8 cellular contexts compared by ENCODE assay signal in genomic region chr2:73069855-73070650, GRCh38. TPM values are rescaled to one million over a fixed set of nuclear protein-coding genes. Genes with fewer than 3 reads are reported as not detected.
DNase-seq lines count a peak whose midpoint lies in the region; ATAC-seq and TF ChIP-seq lines count a peak whose summit lies in the region.

No MANE protein-coding gene starts in this region.

- DNase-seq in GM12865 (ENCODE audit: low read depth) (no peak), OCI-LY7 (ENCODE audit: low spot score) (no peak), neural crest cell (ENCODE audit: low read depth, low spot score) (no peak), glomerular visceral epithelial cell (ENCODE audit: extremely low spot score) (no peak), NCI-H524 treated with DMSO at 0.1 percent for 48 hours (lab: John Stamatoyannopoulos, UW) (no peak), NCI-H82 treated with DMSO at 0.1 percent for 48 hours (lab: John Stamatoyannopoulos, UW; ENCODE audit: unreplicated experiment) (no peak), NCI-H2171 treated with DMSO at 0.1 percent for 48 hours (lab: John Stamatoyannopoulos, UW) (no peak)
- DNase-seq in effector memory CD8-positive, alpha-beta T cell: peak in 1 of 3 experiments; percentile 20

- H3K79me2 ChIP-seq in OCI-LY7 (ENCODE audit: insufficient read depth, low read depth, low read length): no peaks in the 10 kb centered on the region

- peaks cover 35% of the 10 kb centered on the region for H3K36me3 Mint-ChIP-seq in effector memory CD8-positive, alpha-beta T cell (ENCODE audit: insufficient read depth)
- H3K36me3 Mint-ChIP-seq in neural crest cell (ENCODE audit: low read depth): no peaks in the 10 kb centered on the region

- no peaks in the 10 kb centered on the region for H3K9me3 ChIP-seq in OCI-LY7 (ENCODE audit: low read length)

- peaks cover 8% of the 10 kb centered on the region for H3K4me1 ChIP-seq in OCI-LY7 (ENCODE audit: insufficient read depth, low read length, poor library complexity, severe bottlenecking)

- peak overlapping the region; percentile 90 to 93 for H3K4me3 Mint-ChIP-seq in effector memory CD8-positive, alpha-beta T cell
- peak overlapping the region; percentile 99 for H3K4me3 Mint-ChIP-seq in neural crest cell

- H3K4me1 Mint-ChIP-seq in effector memory CD8-positive, alpha-beta T cell (ENCODE audit: low read depth in 2 of 2): peaks cover 25 to 27% of the 10 kb centered on the region in 2 donors
- H3K4me1 Mint-ChIP-seq in neural crest cell: peaks cover 35% of the 10 kb centered on the region

- peak overlapping the region; percentile 30 to 64 for H3K27ac Mint-ChIP-seq in effector memory CD8-positive, alpha-beta T cell
- peak overlapping the region; percentile 66 for H3K27ac Mint-ChIP-seq in neural crest cell (ENCODE audit: unreplicated experiment)

- no peaks in the 10 kb centered on the region for H3K27me3 Mint-ChIP-seq in effector memory CD8-positive, alpha-beta T cell
- H3K27me3 Mint-ChIP-seq in neural crest cell (ENCODE audit: low read depth): no peaks in the 10 kb centered on the region

- H3K9me3 Mint-ChIP-seq in effector memory CD8-positive, alpha-beta T cell: no peaks in the 10 kb centered on the region
- H3K9me3 Mint-ChIP-seq in neural crest cell: no peaks in the 10 kb centered on the region

- H3K27ac ChIP-seq in OCI-LY7 (ENCODE audit: low read depth, low read length, poor library complexity, severe bottlenecking): no peak overlapping the region

- TF ChIP-seq CTCF in GM12865 (IDR thresholded peaks at IDR 0.05; ENCODE audit: insufficient read depth, low read depth, low read length, missing control alignments): no peak
- no peak for TF ChIP-seq CTCF in OCI-LY7 (conservative IDR thresholded peaks at IDR 0.05; ENCODE audit: low read length)
- no peak for TF ChIP-seq CTCF in neural crest cell (conservative IDR thresholded peaks at IDR 0.05)

- no peaks in the 10 kb centered on the region for H3K36me3 ChIP-seq in OCI-LY7 (ENCODE audit: insufficient read depth, low read length)

- peak overlapping the region; percentile 78; the same call in 1 of the 2 replicates for H2AFZ ChIP-seq in OCI-LY7 (ENCODE audit: low read length)

- no peaks in the 10 kb centered on the region for H3K9me2 ChIP-seq in OCI-LY7 (ENCODE audit: insufficient read depth, low read length)

- H4K20me1 ChIP-seq in OCI-LY7 (ENCODE audit: insufficient read depth, low read length): no peaks in the 10 kb centered on the region

- no peak for ATAC-seq in effector memory CD8-positive, alpha-beta T cell (replicated peaks)

- H3K4me3 ChIP-seq in GM12865 (ENCODE audit: low read depth, low read length) (peak overlapping the region; percentile 67), OCI-LY7 (ENCODE audit: low read depth, low read length, poor library complexity, severe bottlenecking) (peak overlapping the region; percentile 82)

- CTCF ChIA-PET in OCI-LY7 (lab: Charles Lee; ENCODE audit: unreplicated experiment): no interaction called here

- intact Hi-C loops in OCI-LY7 (cut with micrococcal nuclease; ENCODE audit: unreplicated experiment): loop anchor here (5.0 kb wide), 1 partner anchor 212 kb away; the partner anchor contains the start of gene FBXO41

- TSS peak; percentile 61 for BruUV-seq in OCI-LY7 (replicated peaks; lab: Mats Ljungman, UMichigan)

- POLR2A ChIA-PET in OCI-LY7 (lab: Charles Lee): no interaction called here

- peak overlapping the region; percentile 95 for H3K4me2 ChIP-seq in OCI-LY7 (ENCODE audit: low read length)

RNA-seq across cellular contexts. Expression of gene SFXN5, which starts 1.5 kb away (rescaled TPM):
- 4.5 and 7.8 TPM in 2 replicates for total RNA-seq in OCI-LY7 (2014; rRNA removed; shearing (Covaris generic))
- total RNA-seq in OCI-LY7 (2022): 9.9 and 10.5 TPM in 2 replicates
- 21.8 and 23.3 TPM in 2 replicates for total RNA-seq in neural crest cell

RNA-seq across cellular contexts. Expression of gene RAB11FIP5, which starts 42.7 kb away (rescaled TPM):
- total RNA-seq in OCI-LY7 (2014; rRNA removed; shearing (Covaris generic)): 0.05 and 0.13 TPM in 2 replicates
- total RNA-seq in OCI-LY7 (2022) (0.66 TPM in 1 of 2 replicates, not detected in the other), neural crest cell (6.7 and 10.1 TPM in 2 replicates)
